Comparison of ENCODE assay signal across 1 cellular context in genomic region chr6:34922177-34922663, GRCh38.
TF ChIP-seq lines count a peak whose summit lies in the region.

No MANE protein-coding gene starts in this region.

TF ChIP-seq in HEK293, 187 proteins besides CTCF, POLR2A, EP300 and RAD21 (continued from another document and continues in another):
- TF ChIP-seq ZNF18 (tag by site-specific recombination; IDR thresholded peaks at IDR 0.05) (no peak), ZNF133 (tag by site-specific recombination; IDR thresholded peaks at IDR 0.05) (no peak), ZNF530 (tag by site-specific recombination; IDR thresholded peaks at IDR 0.05; ENCODE audit: low read depth) (no peak), ZNF544 (tag by site-specific recombination; IDR thresholded peaks at IDR 0.05) (no peak), ZNF677 (tag by site-specific recombination; IDR thresholded peaks at IDR 0.05) (no peak), REPIN1 (tag by site-specific recombination; IDR thresholded peaks at IDR 0.05; ENCODE audit: low read depth) (no peak), ZNF654 (tag by site-specific recombination; IDR thresholded peaks at IDR 0.05; ENCODE audit: low read depth) (no peak), ZNF830 (tag by site-specific recombination; IDR thresholded peaks at IDR 0.05; ENCODE audit: low read depth) (no peak), ZNF623 (tag by site-specific recombination; IDR thresholded peaks at IDR 0.05) (no peak), ZNF843 (tag by site-specific recombination; IDR thresholded peaks at IDR 0.05) (no peak), ZNF433 (tag by site-specific recombination; IDR thresholded peaks at IDR 0.05; ENCODE audit: low read depth) (no peak), ZNF274 (IDR thresholded peaks at IDR 0.05; ENCODE audit: low read length) (no peak), ZNF274 (tag by site-specific recombination; IDR thresholded peaks at IDR 0.05; ENCODE audit: borderline replicate concordance) (no peak), TSHZ1 (tag by site-specific recombination; IDR thresholded peaks at IDR 0.05; ENCODE audit: borderline replicate concordance) (no peak), MYNN (tag by site-specific recombination; IDR thresholded peaks at IDR 0.05; ENCODE audit: borderline replicate concordance) (peak; percentile 53; the same call in 1 of the 2 replicates), GFI1B (tag by site-specific recombination; IDR thresholded peaks at IDR 0.05) (no peak), ZNF10 (tag by site-specific recombination; IDR thresholded peaks at IDR 0.05) (no peak), ZNF155 (tag by site-specific recombination; IDR thresholded peaks at IDR 0.05) (no peak), ZNF639 (tag by site-specific recombination; IDR thresholded peaks at IDR 0.05) (peak; percentile 86; the same call in 1 of the 2 replicates), ZNF354C (tag by site-specific recombination; IDR thresholded peaks at IDR 0.05; ENCODE audit: borderline replicate concordance, low read depth) (no peak), ZBTB1 (tag by site-specific recombination; IDR thresholded peaks at IDR 0.05) (no peak), ZNF610 (tag by site-specific recombination; IDR thresholded peaks at IDR 0.05; ENCODE audit: borderline replicate concordance) (no peak), ZNF146 (tag by site-specific recombination; IDR thresholded peaks at IDR 0.05) (peak; percentile 34; the same call in 1 of the 2 replicates), ZSCAN5A (tag by site-specific recombination; IDR thresholded peaks at IDR 0.05) (no peak), ZNF221 (tag by site-specific recombination; IDR thresholded peaks at IDR 0.05; ENCODE audit: borderline replicate concordance) (no peak), ZNF585B (tag by site-specific recombination; IDR thresholded peaks at IDR 0.05) (no peak), ZNF768 (tag by site-specific recombination; IDR thresholded peaks at IDR 0.05) (no peak), KLF16 (tag by site-specific recombination; IDR thresholded peaks at IDR 0.05) (no peak), ZNF398 (tag by site-specific recombination; IDR thresholded peaks at IDR 0.05) (no peak), ZNF214 (tag by site-specific recombination; IDR thresholded peaks at IDR 0.05; ENCODE audit: borderline replicate concordance) (no peak), SALL2 (tag by site-specific recombination; IDR thresholded peaks at IDR 0.05; ENCODE audit: borderline replicate concordance) (no peak), ZNF112 (tag by site-specific recombination; IDR thresholded peaks at IDR 0.05) (no peak), ZNF561 (tag by site-specific recombination; IDR thresholded peaks at IDR 0.05; ENCODE audit: borderline replicate concordance) (no peak), ZNF510 (tag by site-specific recombination; IDR thresholded peaks at IDR 0.05; ENCODE audit: insufficient replicate concordance) (no peak), ZBTB21 (tag by site-specific recombination; IDR thresholded peaks at IDR 0.05) (0 out of 2 replicates have a peak, but pooled peaks have one; percentile 26), ZNF16 (tag by site-specific recombination; IDR thresholded peaks at IDR 0.05; ENCODE audit: low read depth) (no peak), ZNF658 (tag by site-specific recombination; IDR thresholded peaks at IDR 0.05) (no peak), ZFP69B (tag by site-specific recombination; IDR thresholded peaks at IDR 0.05) (no peak), ZBTB26 (tag by site-specific recombination; optimal IDR thresholded peaks at IDR 0.05) (no peak), PATZ1 (tag by site-specific recombination; IDR thresholded peaks at IDR 0.05) (no peak), ZNF19 (tag by site-specific recombination; IDR thresholded peaks at IDR 0.05; ENCODE audit: low read depth) (no peak), ZNF621 (tag by site-specific recombination; IDR thresholded peaks at IDR 0.05) (no peak), ZNF837 (tag by site-specific recombination; IDR thresholded peaks at IDR 0.05) (no peak), ZNF670 (tag by site-specific recombination; IDR thresholded peaks at IDR 0.05; ENCODE audit: low read depth) (no peak), ZBTB20 (tag by site-specific recombination; IDR thresholded peaks at IDR 0.05) (no peak), KLF7 (tag by site-specific recombination; IDR thresholded peaks at IDR 0.05; ENCODE audit: borderline replicate concordance) (no peak), BCL11B (tag by site-specific recombination; IDR thresholded peaks at IDR 0.05; ENCODE audit: low read depth) (no peak), ZNF302 (tag by site-specific recombination; IDR thresholded peaks at IDR 0.05; ENCODE audit: low read depth) (no peak), ZNF513 (tag by site-specific recombination; IDR thresholded peaks at IDR 0.05) (no peak), ZNF76 (tag by site-specific recombination; IDR thresholded peaks at IDR 0.05; ENCODE audit: borderline replicate concordance, low read depth) (no peak), ZNF549 (tag by site-specific recombination; IDR thresholded peaks at IDR 0.05) (no peak), ZSCAN16 (tag by site-specific recombination; IDR thresholded peaks at IDR 0.05) (no peak), ZNF157 (tag by site-specific recombination; IDR thresholded peaks at IDR 0.05) (no peak), MZF1 (tag by site-specific recombination; IDR thresholded peaks at IDR 0.05; ENCODE audit: borderline replicate concordance) (no peak), ZNF37A (tag by site-specific recombination; IDR thresholded peaks at IDR 0.05) (no peak), ZNF548 (tag by site-specific recombination; IDR thresholded peaks at IDR 0.05) (no peak), ZNF2 (tag by site-specific recombination; IDR thresholded peaks at IDR 0.05) (no peak), ZNF416 (tag by site-specific recombination; IDR thresholded peaks at IDR 0.05) (no peak), GLIS1 (tag by site-specific recombination; IDR thresholded peaks at IDR 0.05) (no peak), ZNF174 (tag by site-specific recombination; IDR thresholded peaks at IDR 0.05) (no peak), ZNF514 (tag by site-specific recombination; IDR thresholded peaks at IDR 0.05) (no peak), RBAK (tag by site-specific recombination; IDR thresholded peaks at IDR 0.05) (no peak), ZNF48 (tag by site-specific recombination; IDR thresholded peaks at IDR 0.05) (no peak), OSR2 (tag by site-specific recombination; IDR thresholded peaks at IDR 0.05) (no peak), ZNF292 (tag by site-specific recombination; IDR thresholded peaks at IDR 0.05; ENCODE audit: borderline replicate concordance, low read depth) (no peak), ZNF626 (tag by site-specific recombination; IDR thresholded peaks at IDR 0.05) (no peak)
